Comparison of ENCODE assay signal across 1 cellular context in genomic region chr18:62239475-62239874, GRCh38.
TF ChIP-seq lines count a peak whose summit lies in the region.

No MANE protein-coding gene starts in this region.

TF ChIP-seq in WTC11, 78 proteins besides CTCF, POLR2A, EP300 and RAD21 (continued from another document):
- TF ChIP-seq ZNF281 (CRISPR knock-in tag; IDR thresholded peaks at IDR 0.05) (no peak), HMGA2 (CRISPR knock-in tag; IDR thresholded peaks at IDR 0.05) (no peak), SMAD3 (CRISPR knock-in tag; IDR thresholded peaks at IDR 0.05; ENCODE audit: borderline replicate concordance) (no peak), ZNF532 (CRISPR knock-in tag; IDR thresholded peaks at IDR 0.05; ENCODE audit: borderline replicate concordance) (no peak), RELA (CRISPR knock-in tag; IDR thresholded peaks at IDR 0.05; ENCODE audit: borderline replicate concordance) (no peak), E2F5 (CRISPR knock-in tag; IDR thresholded peaks at IDR 0.05) (no peak), STAT6 (CRISPR knock-in tag; conservative IDR thresholded peaks at IDR 0.05; ENCODE audit: low read depth) (no peak)
